ENCODE assay signal across 8 cellular contexts in the genomic region with DNA sequence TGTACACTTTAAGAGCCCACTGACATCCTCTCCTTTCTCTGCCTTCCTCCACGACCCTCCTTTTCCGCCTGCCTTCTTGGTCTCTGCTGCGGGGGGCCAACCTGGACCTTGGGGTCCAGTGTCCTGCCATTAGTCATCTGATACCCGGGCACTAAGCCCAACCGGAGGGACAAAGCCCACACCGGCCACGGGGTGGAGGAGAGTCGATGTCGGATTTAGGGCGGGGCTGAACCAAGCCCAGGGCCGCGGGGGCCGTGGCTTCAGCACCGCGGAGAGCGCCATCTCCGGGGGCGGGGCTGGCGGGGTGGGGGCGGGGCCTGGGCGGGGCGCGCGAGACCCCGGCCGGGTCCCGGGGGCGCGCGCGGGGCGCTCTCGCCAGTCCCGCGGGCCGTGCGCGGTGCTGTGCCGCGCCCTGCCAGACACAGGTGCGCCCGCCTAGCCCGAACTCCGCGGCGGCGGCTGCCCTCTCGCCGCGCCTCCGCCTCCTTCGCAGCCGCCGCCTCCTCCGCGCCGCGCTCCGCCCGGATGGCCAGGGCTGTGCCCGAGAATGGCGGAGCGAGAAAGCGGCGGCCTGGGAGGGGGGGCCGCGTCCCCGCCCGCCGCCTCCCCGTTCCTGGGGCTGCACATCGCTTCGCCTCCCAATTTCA. TPM values are rescaled to one million over a fixed set of nuclear protein-coding genes. Genes with fewer than 3 reads are reported as not detected.
DNase-seq lines count a peak whose midpoint lies in the region; ATAC-seq and TF ChIP-seq lines count a peak whose summit lies in the region.

Gene MAPK8IP1 (plus strand): TSS at position 378 of the 647 bp plus-strand sequence. CDS start 170 bp downstream, at position 548.

- H3K18ac ChIP-seq in IMR-90 (ENCODE audit: low read depth, low read length), result no peak within 1 kb of the TSS

- peaks cover 18% of the 10 kb centered on the region for H3K36me3 ChIP-seq in IMR-90 (ENCODE audit: control insufficient read depth, insufficient read depth, low read length)

- H4K8ac ChIP-seq in IMR-90 (ENCODE audit: low read depth in 2 of 2, low read length in 2 of 2), result no peak within 1 kb of the TSS

- TF ChIP-seq CTCF in AG10803 (conservative IDR thresholded peaks at IDR 0.05; ENCODE audit: low read length) (no peak), IMR-90 (conservative IDR thresholded peaks at IDR 0.05; ENCODE audit: low read depth, low read length) (no peak)

- no peak within 1 kb of the TSS; the same call in 1 of the 2 replicates for H3K56ac ChIP-seq in IMR-90 (ENCODE audit: extremely low read depth, insufficient read depth, low read length)

- BruUV-seq in IMR-90 (replicated peaks; lab: Mats Ljungman, UMichigan), result no TSS peak

- no peaks in the 10 kb centered on the region for H3K4me1 ChIP-seq in IMR-90 (ENCODE audit: control insufficient read depth, insufficient read depth, low read length)

- no peak within 1 kb of the TSS for H2AK5ac ChIP-seq in IMR-90 (ENCODE audit: low read depth, low read length)

- no peak within 1 kb of the TSS for H2BK20ac ChIP-seq in IMR-90 (ENCODE audit: low read depth, low read length)

- no peak for TF ChIP-seq RAD21 in IMR-90 (IDR thresholded peaks at IDR 0.05; ENCODE audit: low read length)

- H3K9me3 Mint-ChIP-seq in activated naive CD8-positive, alpha-beta T cell (ENCODE audit: low read depth), result no peaks in the 10 kb centered on the region

- peaks cover 25% of the 10 kb centered on the region for H3K27me3 ChIP-seq in IMR-90 (ENCODE audit: control insufficient read depth, insufficient read depth, low read length)

- no peak within 1 kb of the TSS for H2BK15ac ChIP-seq in IMR-90 (ENCODE audit: low read depth, low read length)

- no peak within 1 kb of the TSS for H3K9ac ChIP-seq in IMR-90 (ENCODE audit: low read depth, low read length)

- H3K27ac ChIP-seq in IMR-90 (ENCODE audit: insufficient read depth, low read length), result no peak within 1 kb of the TSS

- dilution Hi-C loops in IMR-90 (cut with HindIII; ENCODE audit: low sequenced_read_pairs, unreplicated experiment), result no loop called here

- CTCF ChIA-PET in IMR-90 (lab: Yijun Ruan, JAX), result no interaction called here

- peaks cover 27% of the 10 kb centered on the region for H4K20me1 ChIP-seq in IMR-90 (ENCODE audit: insufficient read depth, low read length)

- H3K4me3 ChIP-seq in AG10803 (ENCODE audit: low read length), result peak within 1 kb of the TSS; percentile 43
- peak within 1 kb of the TSS; percentile 77 for H3K4me3 ChIP-seq in IMR-90 (ENCODE audit: insufficient read depth, low read depth, low read length)

- no peak within 1 kb of the TSS for H2BK5ac ChIP-seq in IMR-90 (ENCODE audit: low read depth, low read length, poor library complexity, severe bottlenecking)

- H3K27ac Mint-ChIP-seq in activated naive CD8-positive, alpha-beta T cell, result no peak within 1 kb of the TSS

- POLR2A ChIA-PET in IMR-90 (lab: Charles Lee; ENCODE audit: unreplicated experiment), result no interaction called here

- H3K14ac ChIP-seq in IMR-90 (replicated peaks; ENCODE audit: low read depth, low read length), result no peak within 1 kb of the TSS

- peaks cover 6% of the 10 kb centered on the region for H3K36me3 Mint-ChIP-seq in activated naive CD8-positive, alpha-beta T cell

- no peak for TF ChIP-seq POLR2A in IMR-90 (IDR thresholded peaks at IDR 0.05; ENCODE audit: low read depth, low read length)

- peak within 1 kb of the TSS; percentile 86 for H2AFZ ChIP-seq in IMR-90 (replicated peaks; ENCODE audit: low read length, poor library complexity)

- peak within 1 kb of the TSS; percentile 69 for H3K4me3 Mint-ChIP-seq in activated naive CD8-positive, alpha-beta T cell

- in situ Hi-C loops in IMR-90 (cut with MboI; ENCODE audit: low sequenced_read_pairs), result no loop called here
- in situ Hi-C loops in SK-MEL-5 (cut with HindIII; ENCODE audit: low pct_unique_long_range_greater_than_20kb, low sequenced_read_pairs), result no loop called here

- intact Hi-C loops in IMR-90 (cut with micrococcal nuclease) (no loop called here), left ventricle myocardium superior (cut with micrococcal nuclease) (no loop called here)

- H3K9me1 ChIP-seq in IMR-90 (ENCODE audit: insufficient read depth, low read length), result peaks cover 4% of the 10 kb centered on the region; the same call in 1 of the 2 replicates

- H3K4ac ChIP-seq in IMR-90 (ENCODE audit: low read depth, low read length), result no peak within 1 kb of the TSS

- H2AK9ac ChIP-seq in IMR-90 (replicated peaks; ENCODE audit: low read depth, low read length, poor library complexity), result peak within 1 kb of the TSS; percentile 24

- peaks cover 0 to 3% of the 10 kb centered on the region in 2 experiments; a peak in 1 of 4 replicates for H3K79me1 ChIP-seq in IMR-90 (ENCODE audit: low read depth in 1 of 2, low read length in 2 of 2)

- H3K9me3 ChIP-seq in IMR-90 (ENCODE audit: control insufficient read depth, insufficient read depth, low read length), result no peaks in the 10 kb centered on the region

- H3K4me1 Mint-ChIP-seq in activated naive CD8-positive, alpha-beta T cell (ENCODE audit: low read depth), result peaks cover 7% of the 10 kb centered on the region

- peak within 1 kb of the TSS; percentile 72; the same call in 1 of the 2 replicates for H3K4me2 ChIP-seq in IMR-90 (ENCODE audit: low read depth, low read length)

- no peak within 1 kb of the TSS for H2BK120ac ChIP-seq in IMR-90 (ENCODE audit: low read depth, low read length)

- no peak within 1 kb of the TSS for H4K91ac ChIP-seq in IMR-90 (ENCODE audit: insufficient read depth, low read depth, low read length)

- ATAC-seq in GM19324 (IDR thresholded peaks at IDR 0.05; ENCODE audit: low FRiP score, unreplicated experiment), result peak; percentile 73
- peak; percentile 97 for ATAC-seq in IMR-90 (ENCODE audit: low read depth)
- ATAC-seq in left ventricle myocardium superior, result peak; percentile 79
- no peak for ATAC-seq in HG03378 (IDR thresholded peaks at IDR 0.05; ENCODE audit: unreplicated experiment)

- H3K23ac ChIP-seq in IMR-90 (ENCODE audit: low read depth, low read length), result no peak within 1 kb of the TSS

- 2% methylated on average over 41 of the region's 73 CpGs; no CpG with 5 or more reads in 1 of the 2 experiments for WGBS in IMR-90 (ENCODE audit: extremely low coverage in 2 of 2, insufficient read length in 1 of 2), 2 experiments

- peaks cover 3% of the 10 kb centered on the region for H3K27me3 Mint-ChIP-seq in activated naive CD8-positive, alpha-beta T cell

- no peak within 1 kb of the TSS for H4K5ac ChIP-seq in IMR-90 (ENCODE audit: low read depth, low read length)

- DNase-seq in AG10803 (ENCODE audit: low read depth) (peak; percentile 14), IMR-90 (no peak), SK-MEL-5 (ENCODE audit: low read depth, low spot score) (peak; percentile 40), left ventricle myocardium superior (peak; percentile 71), retina (peak; percentile 68)

TF ChIP-seq in IMR-90, 13 proteins besides CTCF, POLR2A, EP300 and RAD21:
- no peak for TF ChIP-seq CHD1 (IDR thresholded peaks at IDR 0.05; ENCODE audit: low read depth, low read length)
- peak; percentile 81; the same call in 1 of the 2 replicates for TF ChIP-seq MAZ (IDR thresholded peaks at IDR 0.05; ENCODE audit: borderline replicate concordance, low read depth, low read length)
TF ChIP-seq in IMR-90: peak in this region for 1.

RNA-seq across cellular contexts. Expression of gene MAPK8IP1, which starts in this region (rescaled TPM):
- 6.5 and 6.9 TPM in 2 replicates for total RNA-seq in IMR-90 (2012; rRNA removed)
- 9.6 and 12.4 TPM in 2 replicates for polyA plus RNA-seq in IMR-90 (2012; rRNA removed)
- 5.9 and 10.4 TPM in 2 replicates for polyA plus RNA-seq in IMR-90 (2012; cell fraction: cytosol; rRNA removed)
- 10.5 and 18.3 TPM in 2 replicates for polyA plus RNA-seq in IMR-90 (2012; cell fraction: nucleus; rRNA removed; ENCODE audit: low replicate concordance)
- total RNA-seq in SK-MEL-5 (2014; rRNA removed; shearing (Covaris generic)), result 14.3 and 16.1 TPM in 2 replicates
- polyA plus RNA-seq in SK-MEL-5 (2015; cell fraction: cytosol; rRNA removed), result 14.0 and 20.9 TPM in 2 replicates
- 12.5 and 15.0 TPM in 2 replicates for polyA plus RNA-seq in SK-MEL-5 (2015; cell fraction: nucleus; rRNA removed)
- 4.4 TPM for total RNA-seq in left ventricle myocardium superior
